Comparison of ENCODE assay signal across 23 cellular contexts in genomic region chr15:57893075-57893474, GRCh38.
"Had no signal": no experiment of that assay in that cellular context is flagged by ENCODE, and none has a peak within 500 bp of the region (broad histone marks: within the 10 kb centered on the region; RNA-seq: fewer than 3 reads in every experiment).

No MANE protein-coding gene starts in this region.

- H3K27ac ChIP-seq: hepatocyte, left ventricle myocardium inferior, ovary, right atrium auricular region, skin epidermis, stomach, testis, thyroid gland, transverse colon, upper lobe of left lung had no signal

- H3K4me3 ChIP-seq: hepatocyte, left ventricle myocardium inferior, lung, ovary, right atrium auricular region, skin epidermis, stomach, testis, thyroid gland, transverse colon, upper lobe of left lung had no signal

- ATAC-seq: natural killer cell; sciatic nerve; stimulated activated naive B cell treated with anti-CD40 and anti-IgM and Interleukin-4, amounts not matched to agents 10 μg/mL and 1 μg/mL and 100 μg/mL, for 72 hours; stimulated activated naive CD8-positive, alpha-beta T cell treated with anti-CD3 and anti-CD28 coated beads, Interleukin-15, Interleukin-2, amounts not matched to agents 100 U/mL and 50 U/mL, for 24 hours had no signal

- H3K4me2 ChIP-seq: hepatocyte had no signal

- H3K4me1 ChIP-seq: left ventricle myocardium inferior, right atrium auricular region, stomach, thyroid gland, transverse colon, upper lobe of left lung had no signal

- H2AFZ ChIP-seq: hepatocyte had no signal

- H3K36me3 Mint-ChIP-seq: mesothelial cell of epicardium; naive B cell; natural killer cell; stimulated activated naive B cell treated with anti-CD40 and anti-IgM and Interleukin-4, amounts not matched to agents 10 μg/mL and 1 μg/mL and 100 μg/mL, for 72 hours had no signal

- H3K36me3 ChIP-seq: left ventricle myocardium inferior, ovary, right atrium auricular region, stomach, thyroid gland, transverse colon, upper lobe of left lung had no signal

- H3K9me3 Mint-ChIP-seq: natural killer cell had no signal

- H3K27ac Mint-ChIP-seq: mesothelial cell of epicardium; naive B cell; natural killer cell; stimulated activated naive B cell treated with anti-CD40 and anti-IgM and Interleukin-4, amounts not matched to agents 10 μg/mL and 1 μg/mL and 100 μg/mL, for 72 hours had no signal

- H3K79me2 ChIP-seq: hepatocyte had no signal

- H3K9me3 ChIP-seq: ovary, stomach, testis, thyroid gland, transverse colon, upper lobe of left lung had no signal

- DNase-seq: islet precursor cell; left ventricle myocardium inferior; mesendoderm; naive B cell; natural killer cell; ovary; stimulated activated CD4-positive, alpha-beta T cell treated with anti-CD3 and anti-CD28 coated beads, Interleukin-12 subunit alpha, Interleukin-12 subunit beta, amount 100 ng/mL, for 4 hours; stimulated activated CD4-positive, alpha-beta T cell treated with anti-CD3 and anti-CD28 coated beads, Interleukin-15, amount 100 ng/mL, for 24 hours; stimulated activated CD4-positive, alpha-beta T cell treated with anti-CD3 and anti-CD28 coated beads, Interleukin-2, amount 100 ng/mL, for 24 hours; stimulated activated CD4-positive, alpha-beta T cell treated with anti-CD3 and anti-CD28 coated beads, Interleukin-4, amount 100 ng/mL, for 1 hour; stimulated activated naive B cell treated with anti-CD40 and anti-IgM and Interleukin-4, amounts not matched to agents 10 μg/mL and 1 μg/mL and 100 μg/mL, for 72 hours; stimulated activated naive CD8-positive, alpha-beta T cell treated with anti-CD3 and anti-CD28 coated beads, Interleukin-15, Interleukin-2, amounts not matched to agents 100 U/mL and 50 U/mL, for 24 hours; stomach; testis; thyroid gland; transverse colon; upper lobe of left lung had no signal

- H3K4me1 Mint-ChIP-seq: naive B cell; natural killer cell; stimulated activated naive B cell treated with anti-CD40 and anti-IgM and Interleukin-4, amounts not matched to agents 10 μg/mL and 1 μg/mL and 100 μg/mL, for 72 hours had no signal

- H3K4me3 Mint-ChIP-seq: mesothelial cell of epicardium; naive B cell; natural killer cell; stimulated activated naive B cell treated with anti-CD40 and anti-IgM and Interleukin-4, amounts not matched to agents 10 μg/mL and 1 μg/mL and 100 μg/mL, for 72 hours had no signal

- H3K27me3 ChIP-seq: hepatocyte, ovary, right atrium auricular region, stomach, testis, thyroid gland, transverse colon, upper lobe of left lung had no signal
